Comparison of ENCODE assay signal across 22 cellular contexts in genomic region chr1:215113776-215114153, GRCh38. TPM values are rescaled to one million over a fixed set of nuclear protein-coding genes. Genes with fewer than 3 reads are reported as not detected.
A peak's percentile ranks its signal among the peaks of the same experiment; 100 is the strongest.
DNase-seq lines count a peak whose midpoint lies in the region; ATAC-seq and TF ChIP-seq lines count a peak whose summit lies in the region.
"Had no signal": no experiment of that assay in that cellular context is flagged by ENCODE, and none has a peak within 500 bp of the region (broad histone marks: within the 10 kb centered on the region; RNA-seq: fewer than 3 reads in every experiment).

No MANE protein-coding gene starts in this region.

- H3K4me1 ChIP-seq in upper lobe of right lung (no peaks in the 10 kb centered on the region), right atrium auricular region (no peaks in the 10 kb centered on the region)
- H3K4me1 ChIP-seq: heart right ventricle, parathyroid adenoma had no signal

- no peak for TF ChIP-seq CTCF in brain microvascular endothelial cell (IDR thresholded peaks at IDR 0.05; ENCODE audit: low read depth, low read length, missing control alignments)
- no peak for TF ChIP-seq CTCF in retinal pigment epithelial cell (conservative IDR thresholded peaks at IDR 0.05; ENCODE audit: low read depth, low read length)
- TF ChIP-seq CTCF in upper lobe of right lung (IDR thresholded peaks at IDR 0.05) = no peak
- no peak for TF ChIP-seq CTCF in right atrium auricular region (IDR thresholded peaks at IDR 0.05)

- ATAC-seq in GM18867 (IDR thresholded peaks at IDR 0.05; ENCODE audit: unreplicated experiment) = peak; percentile 64
- ATAC-seq in HG03039 (IDR thresholded peaks at IDR 0.05; ENCODE audit: unreplicated experiment) = peak; percentile 65
- ATAC-seq in upper lobe of right lung = no peak
- ATAC-seq: heart right ventricle; naive thymus-derived CD4-positive, alpha-beta T cell; T-helper 17 cell had no signal

- H3K36me3 ChIP-seq in brain microvascular endothelial cell (replicated peaks) (no peaks in the 10 kb centered on the region), upper lobe of right lung (no peaks in the 10 kb centered on the region), right atrium auricular region (no peaks in the 10 kb centered on the region)
- H3K36me3 ChIP-seq: heart right ventricle, stomach had no signal

- H3K27ac ChIP-seq in brain microvascular endothelial cell (peak overlapping the region; percentile 64), upper lobe of right lung (no peak overlapping the region), right atrium auricular region (no peak overlapping the region)
- H3K27ac ChIP-seq: heart right ventricle, parathyroid adenoma, skin epidermis had no signal

- DNase-seq in brain microvascular endothelial cell (no peak), retinal pigment epithelial cell (ENCODE audit: low read depth) (peak; percentile 18), upper lobe of right lung (no peak), iPS-NIHi11 (ENCODE audit: low spot score) (no peak), right atrium auricular region (ENCODE audit: low spot score) (no peak), activated gamma-delta T cell (lab: John Stamatoyannopoulos, UW) (no peak)
- DNase-seq: activated CD4-positive, alpha-beta T cell treated with anti-CD3 and anti-CD28 coated beads, Interleukin-2, amount 50 U/mL, for 1 hour; activated naive CD4-positive, alpha-beta T cell treated with Interleukin-2 at 50 U/mL for 16 hours; AML-193; heart right ventricle; immature natural killer cell; Kasumi-1; naive thymus-derived CD4-positive, alpha-beta T cell; NCI-H526 treated with DMSO at 0.1 percent for 48 hours; stimulated activated CD4-positive, alpha-beta T cell treated with anti-CD3 and anti-CD28 coated beads, Interleukin-4, amount 100 ng/mL, for 1 hour; stomach; T-helper 17 cell had no signal

- H3K9me3 ChIP-seq in upper lobe of right lung (no peaks in the 10 kb centered on the region), right atrium auricular region (no peaks in the 10 kb centered on the region)
- H3K9me3 ChIP-seq: heart right ventricle, stomach had no signal

- H3K4me3 ChIP-seq in brain microvascular endothelial cell (ENCODE audit: low read depth, low read length) (no peak overlapping the region), retinal pigment epithelial cell (ENCODE audit: low read length) (no peak overlapping the region), upper lobe of right lung (no peak overlapping the region), right atrium auricular region (no peak overlapping the region)
- H3K4me3 ChIP-seq: heart right ventricle, skin epidermis, stomach had no signal

- in situ Hi-C loops in brain microvascular endothelial cell (cut with HindIII; ENCODE audit: low pct_ligation_motif_present, low sequenced_read_pairs) = no loop called here

- H3K27me3 ChIP-seq in brain microvascular endothelial cell (replicated peaks) = no peaks in the 10 kb centered on the region
- no peaks in the 10 kb centered on the region for H3K27me3 ChIP-seq in upper lobe of right lung
- H3K27me3 ChIP-seq in right atrium auricular region = no peaks in the 10 kb centered on the region
- H3K27me3 ChIP-seq: heart right ventricle, stomach had no signal

- intact Hi-C loops in upper lobe of right lung (cut with DNase I) = no loop called here

RNA-seq across cellular contexts. Expression of gene KCNK2, which starts 31.2 kb away (rescaled TPM):
- total RNA-seq in upper lobe of right lung (0.26 TPM), right atrium auricular region (under 1 TPM in 1 of 2 donors, not detected in 1; 0.12 TPM)
- total RNA-seq: naive thymus-derived CD4-positive, alpha-beta T cell; OCI-LY7; T-helper 17 cell had no signal
